In the genomic region with DNA sequence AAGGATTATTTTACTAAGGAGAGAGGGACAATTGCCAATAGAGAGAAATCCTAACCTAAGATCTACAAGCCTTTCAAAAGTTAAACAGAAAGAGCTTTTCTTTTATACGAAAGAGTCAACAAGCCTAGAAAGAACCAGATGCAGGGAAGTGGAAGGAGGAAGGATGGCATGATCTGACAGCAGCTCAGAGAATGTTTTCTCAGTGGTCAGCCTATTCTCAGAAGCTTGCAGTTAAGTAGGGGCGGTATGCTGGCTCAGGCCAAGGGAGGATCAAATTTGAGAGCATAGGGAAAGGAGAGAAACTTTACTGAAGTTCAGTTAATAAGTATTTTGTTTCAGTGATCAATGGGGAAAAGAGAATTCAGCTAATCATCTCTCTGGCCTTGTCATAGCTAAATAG, we compare ENCODE assay signal across 3 cellular contexts.
TF ChIP-seq lines count a peak whose summit lies in the region.

No MANE protein-coding gene starts in this region.

TF ChIP-seq in SK-N-SH, 30 proteins besides CTCF, POLR2A, EP300 and RAD21 (continued from another document):
- TF ChIP-seq REST (IDR thresholded peaks at IDR 0.05; ENCODE audit: low read depth, low read length) = no peak
- no peak for TF ChIP-seq NRF1 (IDR thresholded peaks at IDR 0.05; ENCODE audit: low read depth, low read length)

TF ChIP-seq in SK-N-SH treated with all-trans-retinoic acid at 6 μM for 48 hours, 23 proteins besides CTCF, POLR2A, EP300 and RAD21 (continued from another document):
- TF ChIP-seq, protein P1, sequence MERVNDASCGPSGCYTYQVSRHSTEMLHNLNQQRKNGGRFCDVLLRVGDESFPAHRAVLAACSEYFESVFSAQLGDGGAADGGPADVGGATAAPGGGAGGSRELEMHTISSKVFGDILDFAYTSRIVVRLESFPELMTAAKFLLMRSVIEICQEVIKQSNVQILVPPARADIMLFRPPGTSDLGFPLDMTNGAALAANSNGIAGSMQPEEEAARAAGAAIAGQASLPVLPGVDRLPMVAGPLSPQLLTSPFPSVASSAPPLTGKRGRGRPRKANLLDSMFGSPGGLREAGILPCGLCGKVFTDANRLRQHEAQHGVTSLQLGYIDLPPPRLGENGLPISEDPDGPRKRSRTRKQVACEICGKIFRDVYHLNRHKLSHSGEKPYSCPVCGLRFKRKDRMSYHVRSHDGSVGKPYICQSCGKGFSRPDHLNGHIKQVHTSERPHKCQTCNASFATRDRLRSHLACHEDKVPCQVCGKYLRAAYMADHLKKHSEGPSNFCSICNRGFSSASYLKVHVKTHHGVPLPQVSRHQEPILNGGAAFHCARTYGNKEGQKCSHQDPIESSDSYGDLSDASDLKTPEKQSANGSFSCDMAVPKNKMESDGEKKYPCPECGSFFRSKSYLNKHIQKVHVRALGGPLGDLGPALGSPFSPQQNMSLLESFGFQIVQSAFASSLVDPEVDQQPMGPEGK (CRISPR knock-in tag; IDR thresholded peaks at IDR 0.05; ENCODE audit: borderline replicate concordance) = no peak
- no peak for TF ChIP-seq ZC3H10 (CRISPR knock-in tag; IDR thresholded peaks at IDR 0.05)
- TF ChIP-seq, protein P2, sequence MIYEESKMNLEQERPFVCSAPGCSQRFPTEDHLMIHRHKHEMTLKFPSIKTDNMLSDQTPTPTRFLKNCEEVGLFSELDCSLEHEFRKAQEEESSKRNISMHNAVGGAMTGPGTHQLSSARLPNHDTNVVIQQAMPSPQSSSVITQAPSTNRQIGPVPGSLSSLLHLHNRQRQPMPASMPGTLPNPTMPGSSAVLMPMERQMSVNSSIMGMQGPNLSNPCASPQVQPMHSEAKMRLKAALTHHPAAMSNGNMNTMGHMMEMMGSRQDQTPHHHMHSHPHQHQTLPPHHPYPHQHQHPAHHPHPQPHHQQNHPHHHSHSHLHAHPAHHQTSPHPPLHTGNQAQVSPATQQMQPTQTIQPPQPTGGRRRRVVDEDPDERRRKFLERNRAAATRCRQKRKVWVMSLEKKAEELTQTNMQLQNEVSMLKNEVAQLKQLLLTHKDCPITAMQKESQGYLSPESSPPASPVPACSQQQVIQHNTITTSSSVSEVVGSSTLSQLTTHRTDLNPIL (CRISPR knock-in tag; IDR thresholded peaks at IDR 0.05; ENCODE audit: low read depth) = no peak
- TF ChIP-seq POU6F1 (CRISPR knock-in tag; IDR thresholded peaks at IDR 0.05; ENCODE audit: borderline replicate concordance, low read depth) = no peak
- TF ChIP-seq CSRNP3 (CRISPR knock-in tag; IDR thresholded peaks at IDR 0.05) = no peak
- no peak for TF ChIP-seq TSHZ2 (CRISPR knock-in tag; IDR thresholded peaks at IDR 0.05)
- no peak for TF ChIP-seq ARNTL (CRISPR knock-in tag; IDR thresholded peaks at IDR 0.05; ENCODE audit: borderline replicate concordance, low read depth)
- no peak for TF ChIP-seq TCF4 (CRISPR knock-in tag; IDR thresholded peaks at IDR 0.05; ENCODE audit: borderline replicate concordance)
- TF ChIP-seq ZNF565 (CRISPR knock-in tag; conservative IDR thresholded peaks at IDR 0.05; ENCODE audit: low read depth) = no peak
- no peak for TF ChIP-seq ZNF70 (CRISPR knock-in tag; IDR thresholded peaks at IDR 0.05)
- no peak for TF ChIP-seq CSDC2 (CRISPR knock-in tag; IDR thresholded peaks at IDR 0.05)
- TF ChIP-seq ZFP30 (CRISPR knock-in tag; IDR thresholded peaks at IDR 0.05) = no peak
- TF ChIP-seq ESRRG (CRISPR knock-in tag; IDR thresholded peaks at IDR 0.05) = no peak
TF ChIP-seq in SK-N-SH treated with all-trans-retinoic acid at 6 μM for 48 hours: peak in this region for 0.

TF ChIP-seq in K562, 482 proteins besides CTCF, POLR2A, EP300 and RAD21 (continued from another document):
- TF ChIP-seq, protein P3, sequence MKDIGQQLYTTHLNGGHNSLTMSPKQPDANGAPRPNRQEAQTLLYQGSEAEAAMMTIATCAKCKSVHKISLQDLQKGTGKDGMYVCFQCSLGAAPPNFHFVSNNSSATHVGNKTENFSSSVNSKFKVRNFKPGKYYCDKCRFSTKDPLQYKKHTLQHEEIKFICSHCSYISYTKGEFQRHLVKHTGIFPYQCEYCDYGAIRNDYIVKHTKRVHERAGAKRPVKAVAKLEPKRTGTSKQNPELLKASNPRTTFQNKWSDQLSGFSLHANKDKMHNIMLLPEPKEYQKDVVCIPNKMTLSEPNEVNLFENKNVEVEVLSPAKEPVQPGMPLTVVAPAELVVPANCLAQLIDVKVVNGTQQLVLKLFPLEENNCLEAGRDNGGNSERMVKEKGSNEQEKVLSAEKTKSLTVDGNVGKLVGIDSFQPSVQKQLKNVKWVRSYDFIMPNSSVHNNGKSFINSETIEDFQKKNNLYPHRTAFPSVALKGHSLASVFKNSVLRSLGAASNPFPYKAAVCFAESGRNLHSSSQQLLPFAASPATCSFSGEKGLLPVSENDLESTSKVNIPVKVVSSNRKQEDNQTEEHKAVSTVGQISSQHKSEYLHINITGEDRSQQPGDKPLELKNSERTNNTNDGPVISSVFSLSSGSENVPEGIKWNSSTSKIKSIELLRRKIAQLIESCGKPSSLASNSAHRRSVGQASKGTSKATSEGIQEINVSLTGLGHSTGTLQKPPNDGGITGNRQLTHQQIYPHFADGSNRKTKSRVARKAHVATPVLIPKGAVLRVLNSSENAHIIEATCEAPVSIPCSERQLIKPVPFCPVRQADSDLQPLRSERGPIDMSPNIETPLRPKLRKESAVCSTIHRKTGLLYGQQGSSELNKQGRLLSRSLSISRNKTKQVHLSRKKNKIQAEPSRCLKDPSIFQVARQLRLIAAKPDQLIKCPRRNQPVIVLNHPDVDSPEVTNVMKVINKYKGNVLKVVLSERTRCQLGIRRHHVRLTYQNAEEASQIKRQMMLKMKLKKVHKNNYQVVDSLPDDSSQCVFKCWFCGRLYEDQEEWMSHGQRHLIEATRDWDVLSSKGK (CRISPR knock-in tag; IDR thresholded peaks at IDR 0.05) = no peak
- TF ChIP-seq ZNF41 (CRISPR knock-in tag; conservative IDR thresholded peaks at IDR 0.05) (no peak), RBBP5 (IDR thresholded peaks at IDR 0.05; ENCODE audit: borderline replicate concordance, insufficient read depth, low read length, poor library complexity, severe bottlenecking) (no peak)
